Comparison of ENCODE assay signal across 13 cellular contexts in the genomic region with DNA sequence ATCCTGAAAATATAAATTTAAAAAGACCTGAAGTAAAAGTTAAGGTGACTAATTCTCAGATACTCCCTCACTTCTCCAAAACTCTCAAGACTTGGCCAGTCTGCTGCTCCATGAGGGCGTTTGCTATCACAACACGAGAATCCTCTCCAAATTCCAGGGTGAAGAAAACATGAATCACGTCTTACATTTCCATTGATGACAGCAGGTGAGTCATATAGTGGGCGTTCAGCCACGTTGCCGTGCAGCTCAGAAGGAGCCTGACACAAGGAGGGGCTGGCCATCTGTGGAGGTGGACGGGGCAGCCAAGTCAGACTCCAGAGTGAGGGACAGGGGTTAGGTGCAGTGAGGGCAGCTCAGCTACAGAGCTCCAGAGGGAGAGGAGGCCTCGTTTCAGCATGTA.
A peak's percentile ranks its signal among the peaks of the same experiment; 100 is the strongest.
DNase-seq lines count a peak whose midpoint lies in the region; ATAC-seq and TF ChIP-seq lines count a peak whose summit lies in the region.
"Had no signal": no experiment of that assay in that cellular context is flagged by ENCODE, and none has a peak within 500 bp of the region (broad histone marks: within the 10 kb centered on the region; RNA-seq: fewer than 3 reads in every experiment).

No MANE protein-coding gene starts in this region.

- H3K4me3 ChIP-seq in RWPE2 (ENCODE audit: severe bottlenecking) (no peak overlapping the region), fibroblast of mammary gland (ENCODE audit: control insufficient read depth, low read depth, low read length) (no peak overlapping the region)
- H3K4me3 ChIP-seq: heart right ventricle, skin epidermis had no signal

- H3K27ac ChIP-seq in RWPE2 (ENCODE audit: poor library complexity, severe bottlenecking) = peak overlapping the region; percentile 8
- H3K27ac ChIP-seq: heart right ventricle, skin epidermis had no signal

- TF ChIP-seq CTCF in RWPE2 (IDR thresholded peaks at IDR 0.05; ENCODE audit: poor library complexity, severe bottlenecking) = peak; percentile 19
- TF ChIP-seq CTCF in fibroblast of mammary gland (conservative IDR thresholded peaks at IDR 0.05; ENCODE audit: control insufficient read depth, insufficient read depth, low read depth, low read length) = no peak

- no peaks in the 10 kb centered on the region for H3K4me1 ChIP-seq in RWPE2 (ENCODE audit: insufficient read depth, poor library complexity, severe bottlenecking)
- H3K4me1 ChIP-seq: heart right ventricle had no signal

- no peaks in the 10 kb centered on the region for H3K9me3 ChIP-seq in RWPE2 (ENCODE audit: severe bottlenecking)

- H3K27me3 ChIP-seq in RWPE2 (ENCODE audit: insufficient read depth, poor library complexity, severe bottlenecking) = no peaks in the 10 kb centered on the region
- H3K27me3 ChIP-seq: heart right ventricle had no signal

- no peaks in the 10 kb centered on the region for H3K36me3 ChIP-seq in RWPE2 (ENCODE audit: low read depth)
- H3K36me3 ChIP-seq: heart right ventricle had no signal

- DNase-seq in Daoy (ENCODE audit: low read depth) (peak; percentile 92), RWPE2 (ENCODE audit: low spot score) (peak; percentile 69), fibroblast of mammary gland (ENCODE audit: low read depth) (peak; percentile 39), occipital lobe (lab: John Stamatoyannopoulos, UW) (peak; percentile 13), NCI-H2196 treated with DMSO at 0.1 percent for 48 hours (lab: John Stamatoyannopoulos, UW; ENCODE audit: unreplicated experiment) (no peak), SIG-M5 treated with dmso at 0.1 percent for 504 hours (lab: John Stamatoyannopoulos, UW; ENCODE audit: unreplicated experiment) (no peak)
- DNase-seq: activated CD4-positive, alpha-beta T cell treated with anti-CD3 and anti-CD28 coated beads, Interleukin-2, amount 10 ng/mL, durations not matched to agents 24 days and 14 days; heart right ventricle; nephron progenitor cell; stimulated activated naive CD4-positive, alpha-beta T cell treated with Interleukin-2 at 50 U/mL for 16 hours had no signal

- ATAC-seq in RWPE2 (ENCODE audit: low read depth) (peak; percentile 96), HG03571 (IDR thresholded peaks at IDR 0.05; ENCODE audit: unreplicated experiment) (no peak), HG03521 (IDR thresholded peaks at IDR 0.05; ENCODE audit: unreplicated experiment) (no peak)
- ATAC-seq: heart right ventricle had no signal

Comparison
In these comparisons a context has a peak if more than half of its experiments do, and no peak if none do; other contexts are left out.
1. DNase-seq: peak in Daoy (single experiment), RWPE2 (single experiment), fibroblast of mammary gland (single experiment) and occipital lobe (single experiment); none in NCI-H2196 treated with DMSO at 0.1 percent for 48 hours (single experiment) and SIG-M5 treated with dmso at 0.1 percent for 504 hours (single experiment).